In the genomic region with DNA sequence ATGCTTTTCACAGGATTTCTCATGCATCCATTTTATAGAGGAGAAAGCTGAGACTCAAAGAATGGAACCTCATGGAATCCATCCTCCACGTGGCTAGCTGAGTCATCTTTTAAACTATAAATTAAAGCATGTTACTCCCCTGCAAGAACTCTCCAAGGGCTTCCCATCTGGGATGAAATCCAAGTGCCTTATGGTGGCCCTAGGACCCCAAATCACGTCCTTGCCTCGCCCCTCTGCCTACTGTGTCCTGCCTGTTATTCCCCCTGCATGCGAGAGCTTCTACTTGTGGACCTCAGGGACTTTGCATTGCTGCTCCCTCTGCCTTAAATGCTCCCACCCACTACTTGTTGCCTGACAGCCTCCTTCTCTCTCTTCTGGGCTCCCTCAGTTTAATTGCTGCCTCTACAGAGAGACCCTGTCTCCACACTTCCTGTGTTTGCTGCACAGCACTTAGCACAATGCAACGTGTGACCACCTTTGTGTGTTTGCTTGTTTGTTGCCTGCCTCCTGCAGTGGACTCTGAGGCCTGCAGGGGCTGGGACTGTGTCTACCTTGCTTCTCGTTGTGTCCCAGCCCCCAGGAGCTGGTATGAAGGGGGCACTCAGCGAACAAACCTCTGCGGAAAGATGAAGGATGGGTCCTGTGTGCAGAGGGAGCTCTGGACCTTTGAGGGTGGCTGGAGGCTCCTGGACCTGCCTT, we compare ENCODE assay signal across 14 cellular contexts. TPM values are rescaled to one million over a fixed set of nuclear protein-coding genes. Genes with fewer than 3 reads are reported as not detected.
DNase-seq lines count a peak whose midpoint lies in the region; ATAC-seq and TF ChIP-seq lines count a peak whose summit lies in the region.
"Had no signal": no experiment of that assay in that cellular context is flagged by ENCODE, and none has a peak within 500 bp of the region (broad histone marks: within the 10 kb centered on the region; RNA-seq: fewer than 3 reads in every experiment).

No MANE protein-coding gene starts in this region.

- no peak for ATAC-seq in activated B cell treated with CpG ODN at 0.5 μM for 24 hours (ENCODE audit: low read depth)
- ATAC-seq: body of pancreas had no signal

- H3F3A ChIP-seq in neural progenitor cell (ENCODE audit: low read depth), result no peaks in the 10 kb centered on the region

- peak overlapping the region; percentile 63 for H2AFZ ChIP-seq in neural progenitor cell (replicated peaks)

- no peak overlapping the region for H3K4me2 ChIP-seq in neural progenitor cell

- H3K36me3 ChIP-seq in neural progenitor cell, result no peaks in the 10 kb centered on the region

- H3K27me3 Mint-ChIP-seq in activated B cell treated with CpG ODN at 0.5 μM for 24 hours (no peaks in the 10 kb centered on the region), neural progenitor cell (ENCODE audit: insufficient read depth, low read depth) (peaks cover 3% of the 10 kb centered on the region)

- no peak for TF ChIP-seq CTCF in activated B cell treated with CpG ODN at 0.5 μM for 24 hours (IDR thresholded peaks at IDR 0.05)
- TF ChIP-seq CTCF in neural progenitor cell (IDR thresholded peaks at IDR 0.05), result no peak

- H3K27ac Mint-ChIP-seq in activated B cell treated with CpG ODN at 0.5 μM for 24 hours (peak overlapping the region; percentile 6), neural progenitor cell (peak overlapping the region; percentile 61)

- peaks cover 42% of the 10 kb centered on the region for H3K4me1 Mint-ChIP-seq in activated B cell treated with CpG ODN at 0.5 μM for 24 hours
- peaks cover 33% of the 10 kb centered on the region for H3K4me1 Mint-ChIP-seq in neural progenitor cell

- H3K79me2 ChIP-seq in neural progenitor cell (ENCODE audit: low read depth), result no peaks in the 10 kb centered on the region

- H3K4me3 Mint-ChIP-seq in activated B cell treated with CpG ODN at 0.5 μM for 24 hours (no peak overlapping the region), neural progenitor cell (no peak overlapping the region)

- H3K9me3 Mint-ChIP-seq in activated B cell treated with CpG ODN at 0.5 μM for 24 hours (peaks cover 5% of the 10 kb centered on the region), neural progenitor cell (no peaks in the 10 kb centered on the region)

- no peaks in the 10 kb centered on the region for H4K20me1 ChIP-seq in neural progenitor cell (ENCODE audit: low read depth)

- peak; percentile 44 for DNase-seq in NK-92 treated with Interleukin-12 subunit alpha and Interleukin-12 subunit beta, amount 100 ng/mL, for 24 hours (lab: John Stamatoyannopoulos, UW)
- DNase-seq in NK-92 (lab: John Stamatoyannopoulos, UW; ENCODE audit: unreplicated experiment) (no peak), activated B cell treated with CpG ODN at 0.5 μM for 24 hours (no peak), neural progenitor cell (ENCODE audit: low spot score) (no peak), amygdala (lab: John Stamatoyannopoulos, UW) (no peak), NCI-H345 treated with DMSO at 0.1 percent for 48 hours (lab: John Stamatoyannopoulos, UW; ENCODE audit: unreplicated experiment) (no peak)
- DNase-seq in Jurkat, Clone E6-1 (ENCODE audit: low read depth, low spot score), result peak; percentile 46
- no peak for DNase-seq in activated CD4-positive, alpha-beta T cell treated with anti-CD3 and anti-CD28 coated beads, Interleukin-2, amount 50 U/mL, for 1 hour
- DNase-seq: ACHN, body of pancreas, DMS79 treated with DMSO at 0.1 percent for 48 hours, NCI-H1436, NCI-H69, testis had no signal

- CTCF ChIA-PET in activated B cell treated with CpG ODN at 0.5 μM for 24 hours (lab: Charles Lee), result no interaction called here

- no peak overlapping the region for H3K4me3 ChIP-seq in Jurkat, Clone E6-1 (ENCODE audit: low read length)
- no peak overlapping the region for H3K4me3 ChIP-seq in neural progenitor cell
- H3K4me3 ChIP-seq: body of pancreas, testis had no signal

- H3K4me1 ChIP-seq in neural progenitor cell, result peaks cover 4% of the 10 kb centered on the region

- intact Hi-C loops in activated B cell treated with CpG ODN at 0.5 μM for 24 hours (cut with micrococcal nuclease), result no loop called here

- no peaks in the 10 kb centered on the region for H3K27me3 ChIP-seq in neural progenitor cell
- H3K27me3 ChIP-seq: body of pancreas, testis had no signal

- H3K27ac ChIP-seq in neural progenitor cell, result no peak overlapping the region
- H3K27ac ChIP-seq: body of pancreas, testis had no signal

- H3K36me3 Mint-ChIP-seq in activated B cell treated with CpG ODN at 0.5 μM for 24 hours (ENCODE audit: low read depth) (no peaks in the 10 kb centered on the region), neural progenitor cell (no peaks in the 10 kb centered on the region)

- H3K9ac ChIP-seq in neural progenitor cell, result no peak overlapping the region

- H3K9me3 ChIP-seq in neural progenitor cell (ENCODE audit: low read depth), result no peaks in the 10 kb centered on the region
- H3K9me3 ChIP-seq: body of pancreas, testis had no signal

- POLR2A ChIA-PET in activated B cell treated with CpG ODN at 0.5 μM for 24 hours (lab: Charles Lee), result interaction anchor here (1.9 kb wide), 1 partner anchor 12 kb away, joined by 9 read pairs; no protein-coding TSS in a partner anchor

RNA-seq across cellular contexts. Expression of gene TOX2, which starts 39.4 kb away (rescaled TPM):
- 4.6 TPM for polyA plus RNA-seq in Jurkat, Clone E6-1 (2012; ENCODE audit: insufficient read depth, insufficient read length)
- total RNA-seq in activated B cell treated with CpG ODN at 0.5 μM for 24 hours (4.8 and 5.0 TPM in 2 replicates), neural progenitor cell (ENCODE audit: low replicate concordance) (1.8 TPM in 1 of 2 replicates, not detected in the other)

Comparison
In these comparisons a context has a peak if more than half of its experiments do, and no peak if none do; other contexts are left out.
1. DNase-seq: peak in NK-92 treated with Interleukin-12 subunit alpha and Interleukin-12 subunit beta, amount 100 ng/mL, for 24 hours (single experiment) and Jurkat, Clone E6-1 (single experiment); none in NK-92 (single experiment), activated B cell treated with CpG ODN at 0.5 μM for 24 hours (single experiment), neural progenitor cell (single experiment), activated CD4-positive, alpha-beta T cell treated with anti-CD3 and anti-CD28 coated beads, Interleukin-2, amount 50 U/mL, for 1 hour (single experiment), amygdala (0 of 56) and NCI-H345 treated with DMSO at 0.1 percent for 48 hours (single experiment).